Comparison of ENCODE assay signal across 21 cellular contexts in genomic region chr10:93300518-93300917, GRCh38.
"Had no signal": no experiment of that assay in that cellular context is flagged by ENCODE, and none has a peak within 500 bp of the region (broad histone marks: within the 10 kb centered on the region; RNA-seq: fewer than 3 reads in every experiment).

No MANE protein-coding gene starts in this region.

- H3K9me3 ChIP-seq: ascending aorta, esophagus muscularis mucosa, left lung, lower lobe of right lung, mucosa of descending colon, testis, transverse colon had no signal

- H3K4me1 ChIP-seq: ascending aorta, esophagus muscularis mucosa, left lung, lower lobe of right lung, testis, transverse colon had no signal

- DNase-seq: activated CD4-positive, alpha-beta T cell treated with anti-CD3 and anti-CD28 coated beads for 4 hours; activated CD4-positive, alpha-beta T cell treated with anti-CD3 and anti-CD28 coated beads, Interleukin-2, amount 50 U/mL, for 4 hours; activated CD8-positive, alpha-beta memory T cell treated with anti-CD3 and anti-CD28 coated beads for 24 hours; activated effector memory CD4-positive, alpha-beta T cell treated with anti-CD3 and anti-CD28 coated beads, Interleukin-2, amount 50 U/mL, for 16 hours; activated naive CD4-positive, alpha-beta T cell treated with anti-CD3 and anti-CD28 coated beads for 36 hours; activated naive CD8-positive, alpha-beta T cell treated with anti-CD3 and anti-CD28 coated beads, Interleukin-2, amount 10 ng/mL, durations not matched to agents 7 days and 5 days; brain microvascular endothelial cell; left lung; lower lobe of right lung; mesenchymal stem cell; mucosa of descending colon; posterior cingulate gyrus; right cardiac atrium; stimulated activated CD4-positive, alpha-beta T cell treated with anti-CD3 and anti-CD28 coated beads, Interleukin-4, amount 100 ng/mL, for 1 hour; stimulated activated naive CD8-positive, alpha-beta T cell treated with anti-CD3 and anti-CD28 coated beads, Interleukin-15, Interleukin-2, amounts not matched to agents 100 U/mL and 50 U/mL, for 24 hours; testis; transverse colon had no signal

- H3K27ac Mint-ChIP-seq: activated naive CD4-positive, alpha-beta T cell treated with anti-CD3 and anti-CD28 coated beads for 36 hours; activated naive CD8-positive, alpha-beta T cell treated with anti-CD3 and anti-CD28 coated beads, Interleukin-2, amount 10 ng/mL, durations not matched to agents 7 days and 5 days; natural killer cell treated with Interleukin-12 subunit alpha and Interleukin-12 subunit beta and Interleukin-15 and Interleukin-18, amount 100 ng/mL, for 72 hours; T-helper 2 cell treated with Interferon-gamma antibody and Interleukin-4, amounts not matched to agents 5 μg/mL and 100 μg/mL, for 36 hours had no signal

- H3K27me3 ChIP-seq: ascending aorta, brain microvascular endothelial cell, esophagus muscularis mucosa, left lung, testis, transverse colon had no signal

- H3K4me3 Mint-ChIP-seq: activated naive CD4-positive, alpha-beta T cell treated with anti-CD3 and anti-CD28 coated beads for 36 hours; activated naive CD8-positive, alpha-beta T cell treated with anti-CD3 and anti-CD28 coated beads, Interleukin-2, amount 10 ng/mL, durations not matched to agents 7 days and 5 days; natural killer cell treated with Interleukin-12 subunit alpha and Interleukin-12 subunit beta and Interleukin-15 and Interleukin-18, amount 100 ng/mL, for 72 hours; T-helper 2 cell treated with Interferon-gamma antibody and Interleukin-4, amounts not matched to agents 5 μg/mL and 100 μg/mL, for 36 hours had no signal

- H3K4me3 ChIP-seq: ascending aorta, esophagus muscularis mucosa, left lung, lower lobe of right lung, mucosa of descending colon, testis, transverse colon had no signal

- H3K9me3 Mint-ChIP-seq: activated naive CD4-positive, alpha-beta T cell treated with anti-CD3 and anti-CD28 coated beads for 36 hours; activated naive CD8-positive, alpha-beta T cell treated with anti-CD3 and anti-CD28 coated beads, Interleukin-2, amount 10 ng/mL, durations not matched to agents 7 days and 5 days; natural killer cell treated with Interleukin-12 subunit alpha and Interleukin-12 subunit beta and Interleukin-15 and Interleukin-18, amount 100 ng/mL, for 72 hours; T-helper 2 cell treated with Interferon-gamma antibody and Interleukin-4, amounts not matched to agents 5 μg/mL and 100 μg/mL, for 36 hours had no signal

- ATAC-seq: left lung; lower lobe of right lung; mucosa of descending colon; natural killer cell treated with Interleukin-12 subunit alpha and Interleukin-12 subunit beta and Interleukin-15 and Interleukin-18, amount 100 ng/mL, for 72 hours; right cardiac atrium; stimulated activated naive CD8-positive, alpha-beta T cell treated with anti-CD3 and anti-CD28 coated beads, Interleukin-15, Interleukin-2, amounts not matched to agents 100 U/mL and 50 U/mL, for 24 hours had no signal

- H3K27ac ChIP-seq: ascending aorta, brain microvascular endothelial cell, esophagus muscularis mucosa, left lung, lower lobe of right lung, testis, transverse colon had no signal

- H3K36me3 ChIP-seq: transverse colon had no signal

- H3K36me3 Mint-ChIP-seq: activated naive CD8-positive, alpha-beta T cell treated with anti-CD3 and anti-CD28 coated beads, Interleukin-2, amount 10 ng/mL, durations not matched to agents 7 days and 5 days; natural killer cell treated with Interleukin-12 subunit alpha and Interleukin-12 subunit beta and Interleukin-15 and Interleukin-18, amount 100 ng/mL, for 72 hours had no signal

- H3K4me1 Mint-ChIP-seq: activated naive CD8-positive, alpha-beta T cell treated with anti-CD3 and anti-CD28 coated beads, Interleukin-2, amount 10 ng/mL, durations not matched to agents 7 days and 5 days had no signal
